In genomic region chr5:155833282-155833681, GRCh38 we compare ENCODE assay signal across 1 cellular context.
TF ChIP-seq lines count a peak whose summit lies in the region.

No MANE protein-coding gene starts in this region.

TF ChIP-seq in H1, 55 proteins besides CTCF, POLR2A, EP300 and RAD21:
- TF ChIP-seq SIX5 (IDR thresholded peaks at IDR 0.05; ENCODE audit: low read depth, low read length) (no peak), SRF (IDR thresholded peaks at IDR 0.05; ENCODE audit: low read depth, low read length) (no peak), RBBP5 (IDR thresholded peaks at IDR 0.05; ENCODE audit: borderline replicate concordance, low read depth, low read length) (no peak), CBX5 (IDR thresholded peaks at IDR 0.05; ENCODE audit: low read depth, low read length) (no peak), KDM4A (IDR thresholded peaks at IDR 0.05; ENCODE audit: low read depth, low read length, severe bottlenecking) (no peak), YY1 (IDR thresholded peaks at IDR 0.05; ENCODE audit: low read depth, low read length) (no peak)
